Comparison of ENCODE assay signal across 24 cellular contexts in genomic region chr10:130141038-130141437, GRCh38. TPM values are rescaled to one million over a fixed set of nuclear protein-coding genes. Genes with fewer than 3 reads are reported as not detected.
DNase-seq lines count a peak whose midpoint lies in the region; ATAC-seq, FAIRE-seq and TF ChIP-seq lines count a peak whose summit lies in the region.
"Had no signal": no experiment of that assay in that cellular context is flagged by ENCODE, and none has a peak within 500 bp of the region (broad histone marks: within the 10 kb centered on the region; RNA-seq: fewer than 3 reads in every experiment).

No MANE protein-coding gene starts in this region.

- H3K36me3 ChIP-seq in Loucy (ENCODE audit: insufficient read depth, low read length) (peaks cover 3% of the 10 kb centered on the region; the same call in 1 of the 2 replicates), smooth muscle cell (ENCODE audit: low read depth) (peaks cover 4% of the 10 kb centered on the region), psoas muscle (ENCODE audit: insufficient read depth in 1 of 2, low read depth in 1 of 2) (peaks cover 7 to 18% of the 10 kb centered on the region in 2 donors)
- H3K36me3 ChIP-seq in naive thymus-derived CD4-positive, alpha-beta T cell (ENCODE audit: control insufficient read depth in 2 of 3, insufficient read depth in 3 of 3, low read length in 3 of 3), result peaks cover 0 to 8% (median 0%) of the 10 kb centered on the region in 3 experiments
- H3K36me3 ChIP-seq: breast epithelium had no signal

- no peak for FAIRE-seq in GM12891 (lab: Jason Lieb, UNC)
- FAIRE-seq: islet of Langerhans had no signal

- no peak for ATAC-seq in activated naive CD8-positive, alpha-beta T cell treated with anti-CD3 and anti-CD28 coated beads, Interleukin-2, amount 10 ng/mL, durations not matched to agents 7 days and 5 days (ENCODE audit: low read depth)
- no peak for ATAC-seq in naive thymus-derived CD4-positive, alpha-beta T cell
- no peak for ATAC-seq in psoas muscle
- ATAC-seq: naive thymus-derived CD8-positive, alpha-beta T cell had no signal

- H3K36me3 Mint-ChIP-seq in activated naive CD4-positive, alpha-beta T cell treated with anti-CD3 and anti-CD28 coated beads, Interleukin-2, amount 50 U/mL, for 24 hours, result peaks cover 11% of the 10 kb centered on the region
- H3K36me3 Mint-ChIP-seq in activated naive CD4-positive, alpha-beta T cell treated with anti-CD3 and anti-CD28 coated beads, Interleukin-2, amount 10 ng/mL, durations not matched to agents 7 days and 5 days, result peaks cover 38% of the 10 kb centered on the region
- peaks cover 24% of the 10 kb centered on the region for H3K36me3 Mint-ChIP-seq in activated naive CD8-positive, alpha-beta T cell treated with anti-CD3 and anti-CD28 coated beads, Interleukin-2, amount 10 ng/mL, durations not matched to agents 7 days and 5 days
- H3K36me3 Mint-ChIP-seq in naive thymus-derived CD4-positive, alpha-beta T cell, result peaks cover 0 to 24% (median 9%) of the 10 kb centered on the region in 5 donors

- H3K27me3 Mint-ChIP-seq in activated naive CD4-positive, alpha-beta T cell treated with anti-CD3 and anti-CD28 coated beads, Interleukin-2, amount 50 U/mL, for 24 hours, result no peaks in the 10 kb centered on the region
- no peaks in the 10 kb centered on the region for H3K27me3 Mint-ChIP-seq in activated naive CD4-positive, alpha-beta T cell treated with anti-CD3 and anti-CD28 coated beads, Interleukin-2, amount 10 ng/mL, durations not matched to agents 7 days and 5 days
- H3K27me3 Mint-ChIP-seq in activated naive CD8-positive, alpha-beta T cell treated with anti-CD3 and anti-CD28 coated beads, Interleukin-2, amount 10 ng/mL, durations not matched to agents 7 days and 5 days, result no peaks in the 10 kb centered on the region
- H3K27me3 Mint-ChIP-seq in naive thymus-derived CD4-positive, alpha-beta T cell, result no peaks in the 10 kb centered on the region
- H3K27me3 Mint-ChIP-seq: CD4-positive, alpha-beta memory T cell; dendritic cell treated with granulocyte-macrophage colony-stimulating factor and Interleukin-4, amounts not matched to agents 40 ng/mL and 50 ng/mL, for 4 days; naive thymus-derived CD8-positive, alpha-beta T cell had no signal

- no peak overlapping the region for H3K27ac Mint-ChIP-seq in activated naive CD4-positive, alpha-beta T cell treated with anti-CD3 and anti-CD28 coated beads, Interleukin-2, amount 50 U/mL, for 24 hours
- no peak overlapping the region for H3K27ac Mint-ChIP-seq in activated naive CD4-positive, alpha-beta T cell treated with anti-CD3 and anti-CD28 coated beads, Interleukin-2, amount 10 ng/mL, durations not matched to agents 7 days and 5 days
- no peak overlapping the region for H3K27ac Mint-ChIP-seq in activated naive CD8-positive, alpha-beta T cell treated with anti-CD3 and anti-CD28 coated beads, Interleukin-2, amount 10 ng/mL, durations not matched to agents 7 days and 5 days
- H3K27ac Mint-ChIP-seq in naive thymus-derived CD4-positive, alpha-beta T cell, result peak overlapping the region in 1 of 9 donors; percentile 39
- H3K27ac Mint-ChIP-seq: dendritic cell treated with granulocyte-macrophage colony-stimulating factor and Interleukin-4, amounts not matched to agents 40 ng/mL and 50 ng/mL, for 4 days had no signal

- TF ChIP-seq CTCF in Loucy (conservative IDR thresholded peaks at IDR 0.05; ENCODE audit: low read length), result no peak
- no peak for TF ChIP-seq CTCF in smooth muscle cell (IDR thresholded peaks at IDR 0.05; ENCODE audit: borderline replicate concordance, insufficient read depth, poor library complexity, severe bottlenecking)
- TF ChIP-seq CTCF in psoas muscle (IDR thresholded peaks at IDR 0.05), result no peak

- no peaks in the 10 kb centered on the region for H3K9me2 ChIP-seq in Loucy (replicated peaks; ENCODE audit: low read depth, low read length)
- H3K9me2 ChIP-seq: SK-N-SH had no signal

- 92% methylated on average over 4 of the region's 4 CpGs for WGBS in smooth muscle cell (ENCODE audit: low lambda C conversion rate)
- 76 to 88% (median 78%) methylated on average over 4 of the region's 4 CpGs for WGBS in psoas muscle, 3 donors

- H3K4me3 ChIP-seq in Loucy (ENCODE audit: low read length, poor library complexity, severe bottlenecking) (peak overlapping the region; percentile 93), smooth muscle cell (no peak overlapping the region), psoas muscle (no peak overlapping the region)
- no peak overlapping the region for H3K4me3 ChIP-seq in naive thymus-derived CD4-positive, alpha-beta T cell (ENCODE audit: low read length)
- H3K4me3 ChIP-seq: breast epithelium, hepatocyte, lung, Peyer's patch, vagina had no signal

- H3K9me3 Mint-ChIP-seq in activated naive CD4-positive, alpha-beta T cell treated with anti-CD3 and anti-CD28 coated beads, Interleukin-2, amount 50 U/mL, for 24 hours, result no peaks in the 10 kb centered on the region
- no peaks in the 10 kb centered on the region for H3K9me3 Mint-ChIP-seq in activated naive CD4-positive, alpha-beta T cell treated with anti-CD3 and anti-CD28 coated beads, Interleukin-2, amount 10 ng/mL, durations not matched to agents 7 days and 5 days
- H3K9me3 Mint-ChIP-seq in activated naive CD8-positive, alpha-beta T cell treated with anti-CD3 and anti-CD28 coated beads, Interleukin-2, amount 10 ng/mL, durations not matched to agents 7 days and 5 days, result no peaks in the 10 kb centered on the region
- no peaks in the 10 kb centered on the region for H3K9me3 Mint-ChIP-seq in naive thymus-derived CD4-positive, alpha-beta T cell
- H3K9me3 Mint-ChIP-seq: activated naive CD4-positive, alpha-beta T cell treated with anti-CD3 and anti-CD28 coated beads, Interleukin-2, amount 50 U/mL, for 72 hours; CD4-positive, alpha-beta memory T cell; dendritic cell treated with granulocyte-macrophage colony-stimulating factor and Interleukin-4, amounts not matched to agents 40 ng/mL and 50 ng/mL, for 4 days; naive thymus-derived CD8-positive, alpha-beta T cell had no signal

- H3K4me3 Mint-ChIP-seq in activated naive CD4-positive, alpha-beta T cell treated with anti-CD3 and anti-CD28 coated beads, Interleukin-2, amount 50 U/mL, for 24 hours, result peak overlapping the region; percentile 33
- H3K4me3 Mint-ChIP-seq in activated naive CD4-positive, alpha-beta T cell treated with anti-CD3 and anti-CD28 coated beads, Interleukin-2, amount 10 ng/mL, durations not matched to agents 7 days and 5 days, result no peak overlapping the region
- peak overlapping the region; percentile 30 for H3K4me3 Mint-ChIP-seq in activated naive CD8-positive, alpha-beta T cell treated with anti-CD3 and anti-CD28 coated beads, Interleukin-2, amount 10 ng/mL, durations not matched to agents 7 days and 5 days
- H3K4me3 Mint-ChIP-seq in naive thymus-derived CD4-positive, alpha-beta T cell, result peak overlapping the region in 4 of 10 donors; percentile 8 to 36 (median 22)
- H3K4me3 Mint-ChIP-seq: dendritic cell treated with granulocyte-macrophage colony-stimulating factor and Interleukin-4, amounts not matched to agents 40 ng/mL and 50 ng/mL, for 4 days had no signal

- intact Hi-C loops in naive thymus-derived CD4-positive, alpha-beta T cell (cut with micrococcal nuclease), result no loop called here
- intact Hi-C loops in psoas muscle (cut with DNase I), result no loop called here

- H3F3A ChIP-seq in Loucy (ENCODE audit: low read depth), result no peaks in the 10 kb centered on the region
- H3F3A ChIP-seq in smooth muscle cell (ENCODE audit: low read depth), result no peaks in the 10 kb centered on the region

- H3K9ac ChIP-seq in Loucy (ENCODE audit: low read depth, low read length, poor library complexity, severe bottlenecking) (peak overlapping the region; percentile 12), smooth muscle cell (ENCODE audit: low read depth) (no peak overlapping the region)
- H3K9ac ChIP-seq: SK-N-SH had no signal

- H3K9me3 ChIP-seq in Loucy (ENCODE audit: insufficient read depth, low read depth, low read length) (no peaks in the 10 kb centered on the region), smooth muscle cell (replicated peaks; ENCODE audit: low read depth) (no peaks in the 10 kb centered on the region), psoas muscle (no peaks in the 10 kb centered on the region)
- H3K9me3 ChIP-seq in naive thymus-derived CD4-positive, alpha-beta T cell (ENCODE audit: control insufficient read depth in 2 of 3, low read length in 3 of 3), result no peaks in the 10 kb centered on the region
- H3K9me3 ChIP-seq: breast epithelium, Peyer's patch, SK-N-SH, vagina had no signal

- no peak for TF ChIP-seq POLR2A in GM12891 (IDR thresholded peaks at IDR 0.05; ENCODE audit: low read depth, low read length)

- peaks cover 44% of the 10 kb centered on the region for H3K4me1 ChIP-seq in Loucy (ENCODE audit: insufficient read depth, low read length, poor library complexity, severe bottlenecking)
- H3K4me1 ChIP-seq in smooth muscle cell (ENCODE audit: low read depth), result peaks cover 13% of the 10 kb centered on the region
- peaks cover 26 to 36% of the 10 kb centered on the region in 2 donors for H3K4me1 ChIP-seq in naive thymus-derived CD4-positive, alpha-beta T cell (ENCODE audit: control insufficient read depth in 2 of 2, insufficient read depth in 2 of 2, low read length in 2 of 2)
- peaks cover 46% of the 10 kb centered on the region for H3K4me1 ChIP-seq in psoas muscle

- H2AFZ ChIP-seq in Loucy (ENCODE audit: low read length) (no peak overlapping the region), smooth muscle cell (ENCODE audit: low read depth) (no peak overlapping the region)
- H2AFZ ChIP-seq: hepatocyte had no signal

- H3K4me2 ChIP-seq in Loucy (ENCODE audit: low read depth, low read length, poor library complexity, severe bottlenecking), result peak overlapping the region; percentile 90
- H3K4me2 ChIP-seq in smooth muscle cell, result peak overlapping the region; percentile 8
- H3K4me2 ChIP-seq: SK-N-SH had no signal

- no peak for DNase-seq in activated naive CD4-positive, alpha-beta T cell treated with anti-CD3 and anti-CD28 coated beads, Interleukin-2, amount 10 ng/mL, durations not matched to agents 7 days and 5 days
- no peak for DNase-seq in activated naive CD8-positive, alpha-beta T cell treated with anti-CD3 and anti-CD28 coated beads, Interleukin-2, amount 10 ng/mL, durations not matched to agents 7 days and 5 days
- DNase-seq in smooth muscle cell (lab: John Stamatoyannopoulos, UW; ENCODE audit: unreplicated experiment) (no peak), psoas muscle (no peak), GM12891 (ENCODE audit: insufficient read length, low spot score) (no peak)
- no peak for DNase-seq in naive thymus-derived CD4-positive, alpha-beta T cell
- DNase-seq: activated CD4-positive, alpha-beta T cell treated with anti-CD3 and anti-CD28 coated beads for 4 hours; CD4-positive, alpha-beta memory T cell; naive thymus-derived CD8-positive, alpha-beta T cell; NCI-H1694; NCI-H748 treated with DMSO at 0.1 percent for 48 hours; Peyer's patch; SK-N-SH had no signal

- H3K4me1 Mint-ChIP-seq in activated naive CD4-positive, alpha-beta T cell treated with anti-CD3 and anti-CD28 coated beads, Interleukin-2, amount 50 U/mL, for 24 hours, result peaks cover 59% of the 10 kb centered on the region
- peaks cover 63% of the 10 kb centered on the region for H3K4me1 Mint-ChIP-seq in activated naive CD4-positive, alpha-beta T cell treated with anti-CD3 and anti-CD28 coated beads, Interleukin-2, amount 10 ng/mL, durations not matched to agents 7 days and 5 days
- peaks cover 50% of the 10 kb centered on the region for H3K4me1 Mint-ChIP-seq in activated naive CD8-positive, alpha-beta T cell treated with anti-CD3 and anti-CD28 coated beads, Interleukin-2, amount 10 ng/mL, durations not matched to agents 7 days and 5 days
- H3K4me1 Mint-ChIP-seq in naive thymus-derived CD4-positive, alpha-beta T cell, result peaks cover 39 to 76% (median 59%) of the 10 kb centered on the region in 7 donors

- peaks cover 93% of the 10 kb centered on the region for H3K79me2 ChIP-seq in Loucy (ENCODE audit: insufficient read depth, low read length)
- peaks cover 98% of the 10 kb centered on the region for H3K79me2 ChIP-seq in smooth muscle cell (ENCODE audit: low read depth)

- H4K20me1 ChIP-seq in Loucy (ENCODE audit: insufficient read depth, low read length, poor library complexity, severe bottlenecking) (peaks cover 72% of the 10 kb centered on the region), smooth muscle cell (ENCODE audit: low read depth) (peaks cover 92% of the 10 kb centered on the region)

- no peaks in the 10 kb centered on the region for H3K27me3 ChIP-seq in Loucy (ENCODE audit: insufficient read depth, low read length, poor library complexity, severe bottlenecking)
- no peaks in the 10 kb centered on the region for H3K27me3 ChIP-seq in smooth muscle cell (ENCODE audit: low read depth)
- H3K27me3 ChIP-seq in naive thymus-derived CD4-positive, alpha-beta T cell (ENCODE audit: control insufficient read depth in 2 of 2, insufficient read depth in 2 of 2, low read length in 2 of 2), result no peaks in the 10 kb centered on the region
- no peaks in the 10 kb centered on the region for H3K27me3 ChIP-seq in psoas muscle (ENCODE audit: insufficient read depth in 3 of 3, low read length in 2 of 3)
- H3K27me3 ChIP-seq: breast epithelium, hepatocyte, Peyer's patch, vagina had no signal

- CTCF ChIA-PET in activated naive CD4-positive, alpha-beta T cell treated with anti-CD3 and anti-CD28 coated beads, Interleukin-2, amount 10 ng/mL, durations not matched to agents 7 days and 5 days (lab: Charles Lee), result interaction anchor here (1.0 kb wide), 1 partner anchor 30 kb away, joined by 4 read pairs; the partner anchor contains the start of gene C10orf143
- CTCF ChIA-PET in naive thymus-derived CD4-positive, alpha-beta T cell (lab: Charles Lee), result no interaction called here

- POLR2A ChIA-PET in activated naive CD8-positive, alpha-beta T cell treated with anti-CD3 and anti-CD28 coated beads, Interleukin-2, amount 10 ng/mL, durations not matched to agents 7 days and 5 days (lab: Charles Lee), result interaction anchor here (1.7 kb wide), 1 partner anchor 30 kb away, joined by 11 read pairs; the partner anchor contains the start of gene C10orf143
- POLR2A ChIA-PET in naive thymus-derived CD4-positive, alpha-beta T cell (lab: Charles Lee), result interaction anchor here (2.1 kb wide), 1 partner anchor 30 kb away, joined by 14 read pairs; the partner anchor contains the start of gene C10orf143

- peak overlapping the region; percentile 35 for H3K27ac ChIP-seq in smooth muscle cell (ENCODE audit: low read depth)
- H3K27ac ChIP-seq in naive thymus-derived CD4-positive, alpha-beta T cell (ENCODE audit: low read depth, low read length), result no peak overlapping the region
- no peak overlapping the region for H3K27ac ChIP-seq in psoas muscle
- H3K27ac ChIP-seq: breast epithelium, hepatocyte, HL-60, vagina had no signal

RNA-seq across cellular contexts. Expression of gene GLRX3, which starts 4.8 kb away (rescaled TPM):
- total RNA-seq in activated naive CD8-positive, alpha-beta T cell treated with anti-CD3 and anti-CD28 coated beads, Interleukin-2, amount 10 ng/mL, durations not matched to agents 7 days and 5 days, result 10 to 100 TPM; 55.5 to 60.2 TPM
- total RNA-seq in smooth muscle cell (101 and 125 TPM in 2 replicates), psoas muscle (10 to 100 TPM; 53.9 to 76.9 (median 56.3) TPM)
- polyA plus RNA-seq in smooth muscle cell (127 and 132 TPM in 2 replicates), psoas muscle (100 to 1,000 TPM in 2 of 3 donors, 10 to 100 TPM in 1; 97.4 to 249 (median 188) TPM)
- total RNA-seq in naive thymus-derived CD4-positive, alpha-beta T cell, result 10 to 100 TPM; 30.1 to 72.9 (median 37.0) TPM
- 10 to 100 TPM; 69.8 to 74.7 TPM for polyA plus RNA-seq in naive thymus-derived CD4-positive, alpha-beta T cell
- polyA plus RNA-seq in GM12891 (2012; ENCODE audit: low read depth, missing spikeins), result 106 TPM

RNA-seq across cellular contexts. Expression of gene C10orf143, which starts 30.4 kb away (rescaled TPM):
- 1 to 10 TPM; 6.0 to 6.6 TPM for total RNA-seq in activated naive CD8-positive, alpha-beta T cell treated with anti-CD3 and anti-CD28 coated beads, Interleukin-2, amount 10 ng/mL, durations not matched to agents 7 days and 5 days
- total RNA-seq in smooth muscle cell, result not detected in 2 replicates
- polyA plus RNA-seq in smooth muscle cell, result 2.0 and 3.4 TPM in 2 replicates
- total RNA-seq in naive thymus-derived CD4-positive, alpha-beta T cell, result 10 to 100 TPM in 3 of 5 experiments, 1 to 10 TPM in 2; 2.6 to 12.5 (median 10.2) TPM
- 10 to 100 TPM; 25.2 to 36.5 TPM for polyA plus RNA-seq in naive thymus-derived CD4-positive, alpha-beta T cell
- 1 to 10 TPM; 4.1 to 5.1 (median 4.9) TPM for total RNA-seq in psoas muscle
- polyA plus RNA-seq in psoas muscle, result 1 to 10 TPM; 3.3 to 4.9 (median 4.1) TPM
- 3.1 TPM for polyA plus RNA-seq in GM12891 (2012; ENCODE audit: low read depth, missing spikeins)
- total RNA-seq: skeletal muscle tissue had no signal
